15 cellular contexts compared by ENCODE assay signal in genomic region chr12:11801643-11802042, GRCh38.
DNase-seq lines count a peak whose midpoint lies in the region; TF ChIP-seq lines count a peak whose summit lies in the region.
"Had no signal": no experiment of that assay in that cellular context is flagged by ENCODE, and none has a peak within 500 bp of the region (broad histone marks: within the 10 kb centered on the region; RNA-seq: fewer than 3 reads in every experiment).

No MANE protein-coding gene starts in this region.

- no peak overlapping the region for H3K4me3 Mint-ChIP-seq in endothelial cell (ENCODE audit: unreplicated experiment)

- H3K27ac Mint-ChIP-seq in endothelial cell (ENCODE audit: unreplicated experiment) = peak overlapping the region; percentile 97

- no peaks in the 10 kb centered on the region for H3K9me3 Mint-ChIP-seq in endothelial cell (ENCODE audit: unreplicated experiment)
- H3K9me3 Mint-ChIP-seq: naive thymus-derived CD8-positive, alpha-beta T cell had no signal

- peaks cover 16% of the 10 kb centered on the region for H3K36me3 Mint-ChIP-seq in endothelial cell (ENCODE audit: low read depth, unreplicated experiment)

- H3K27me3 Mint-ChIP-seq in endothelial cell (ENCODE audit: unreplicated experiment) = peaks cover 12% of the 10 kb centered on the region
- H3K27me3 Mint-ChIP-seq: naive thymus-derived CD8-positive, alpha-beta T cell had no signal

- TF ChIP-seq CTCF in endothelial cell (IDR thresholded peaks at IDR 0.05; ENCODE audit: unreplicated experiment) = no peak

- peak; percentile 77 for DNase-seq in GF-D8 (lab: John Stamatoyannopoulos, UW)
- DNase-seq in NCI-H146 (lab: John Stamatoyannopoulos, UW) = peak; percentile 55
- DNase-seq in endothelial cell (ENCODE audit: low spot score) = no peak
- DNase-seq in renal cortical epithelial cell (ENCODE audit: low read depth) = peak; percentile 16
- DNase-seq in dermis blood vessel endothelial cell = no peak
- no peak for DNase-seq in NCI-H526 treated with DMSO at 0.1 percent for 48 hours (lab: John Stamatoyannopoulos, UW)
- no peak for DNase-seq in NCI-H2029 treated with DMSO at 0.1 percent for 48 hours (lab: John Stamatoyannopoulos, UW)
- DNase-seq: activated CD4-positive, alpha-beta T cell treated with anti-CD3 and anti-CD28 coated beads for 48 hours; activated naive CD4-positive, alpha-beta T cell treated with anti-CD3 and anti-CD28 coated beads, Interleukin-2, amount 50 U/mL, for 16 hours; colonic mucosa; head of caudate nucleus; naive thymus-derived CD8-positive, alpha-beta T cell; NCI-H1417; T1000; thyroid gland had no signal

- peaks cover 90% of the 10 kb centered on the region for H3K4me1 Mint-ChIP-seq in endothelial cell (ENCODE audit: unreplicated experiment)

Comparison
In these comparisons a context has a peak if more than half of its experiments do, and no peak if none do; other contexts are left out.
1. DNase-seq: peak in GF-D8 (single experiment), NCI-H146 (single experiment) and renal cortical epithelial cell (single experiment); none in endothelial cell (single experiment), dermis blood vessel endothelial cell (single experiment), NCI-H526 treated with DMSO at 0.1 percent for 48 hours (single experiment) and NCI-H2029 treated with DMSO at 0.1 percent for 48 hours (single experiment).